ENCODE assay signal across 10 cellular contexts in the genomic region with DNA sequence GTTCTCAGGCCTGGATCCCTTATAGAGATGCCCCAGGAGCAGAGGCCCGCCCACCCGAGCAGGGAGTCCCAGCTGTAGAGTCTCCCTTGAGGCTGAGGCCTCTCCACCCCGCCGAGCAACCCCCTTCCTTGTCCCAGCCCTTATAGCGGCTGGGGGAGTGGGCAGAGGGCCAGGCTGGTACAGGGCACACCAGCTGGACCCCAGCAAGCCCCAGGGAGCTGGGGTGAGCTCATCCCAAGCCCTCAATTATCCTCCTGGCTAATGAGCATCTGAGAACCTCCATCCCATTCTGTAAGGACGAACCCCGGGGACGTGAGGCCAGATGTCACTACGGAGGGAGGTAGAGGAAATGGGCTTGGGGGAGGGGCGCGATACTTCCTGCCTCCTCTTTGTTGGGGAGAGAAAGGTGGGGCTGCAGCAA. TPM values are rescaled to one million over a fixed set of nuclear protein-coding genes. Genes with fewer than 3 reads are reported as not detected.
DNase-seq lines count a peak whose midpoint lies in the region; ATAC-seq and TF ChIP-seq lines count a peak whose summit lies in the region.
"Had no signal": no experiment of that assay in that cellular context is flagged by ENCODE, and none has a peak within 500 bp of the region (broad histone marks: within the 10 kb centered on the region; RNA-seq: fewer than 3 reads in every experiment).

No MANE protein-coding gene starts in this region.

- no peak overlapping the region for H3K4me3 Mint-ChIP-seq in nephron

- H3K4me1 Mint-ChIP-seq in nephron, result peaks cover 3% of the 10 kb centered on the region

- H3K36me3 Mint-ChIP-seq in nephron (ENCODE audit: low read depth), result no peaks in the 10 kb centered on the region
- H3K36me3 Mint-ChIP-seq: immature natural killer cell had no signal

- peak overlapping the region; percentile 19 to 23 (median 19) for H3K27ac Mint-ChIP-seq in nephron

- DNase-seq in NCI-H748 (lab: John Stamatoyannopoulos, UW; ENCODE audit: unreplicated experiment) (peak; percentile 2), NCI-H748 treated with DMSO at 0.1 percent for 48 hours (lab: John Stamatoyannopoulos, UW) (no peak), NCI-H1694 (lab: John Stamatoyannopoulos, UW) (peak; percentile 87), upper lobe of right lung (no peak), DMS79 treated with DMSO at 0.1 percent for 48 hours (lab: John Stamatoyannopoulos, UW) (no peak)
- DNase-seq in activated effector memory CD4-positive, alpha-beta T cell treated with anti-CD3 and anti-CD28 coated beads, Interleukin-2, amount 50 U/mL, for 16 hours, result peak; percentile 75
- DNase-seq: immature natural killer cell, pancreas had no signal

- intact Hi-C loops in upper lobe of right lung (cut with DNase I), result no loop called here

- H3K36me3 ChIP-seq in upper lobe of right lung, result no peaks in the 10 kb centered on the region
- H3K36me3 ChIP-seq: pancreas had no signal

- H3K4me1 ChIP-seq in upper lobe of right lung, result peaks cover 14% of the 10 kb centered on the region
- H3K4me1 ChIP-seq: pancreas had no signal

- ATAC-seq in upper lobe of right lung, result no peak
- ATAC-seq in GM19328 (IDR thresholded peaks at IDR 0.05; ENCODE audit: unreplicated experiment), result no peak
- ATAC-seq: pancreas had no signal

- H3K27ac ChIP-seq in upper lobe of right lung, result no peak overlapping the region
- H3K27ac ChIP-seq: pancreas had no signal

- H3K27me3 ChIP-seq in upper lobe of right lung, result no peaks in the 10 kb centered on the region
- H3K27me3 ChIP-seq: pancreas had no signal

- no peak for TF ChIP-seq CTCF in nephron (IDR thresholded peaks at IDR 0.05; ENCODE audit: unreplicated experiment in 3 of 3)
- TF ChIP-seq CTCF in upper lobe of right lung (IDR thresholded peaks at IDR 0.05), result no peak

- H3K9me3 ChIP-seq in upper lobe of right lung, result no peaks in the 10 kb centered on the region
- H3K9me3 ChIP-seq: pancreas had no signal

- H3K9me3 Mint-ChIP-seq in nephron, result no peaks in the 10 kb centered on the region
- H3K9me3 Mint-ChIP-seq: immature natural killer cell had no signal

- no peak overlapping the region for H3K4me3 ChIP-seq in upper lobe of right lung
- H3K4me3 ChIP-seq: pancreas had no signal

- H3K27me3 Mint-ChIP-seq in nephron (ENCODE audit: low read depth), result no peaks in the 10 kb centered on the region

RNA-seq across cellular contexts. Expression of gene SNN, which starts 3.2 kb away (rescaled TPM):
- 31.1 TPM for total RNA-seq in upper lobe of right lung

Comparison
In these comparisons a context has a peak if more than half of its experiments do, and no peak if none do; other contexts are left out.
1. DNase-seq: peak in NCI-H748 (single experiment), NCI-H1694 (single experiment) and activated effector memory CD4-positive, alpha-beta T cell treated with anti-CD3 and anti-CD28 coated beads, Interleukin-2, amount 50 U/mL, for 16 hours (single experiment); none in NCI-H748 treated with DMSO at 0.1 percent for 48 hours (single experiment), upper lobe of right lung (single experiment) and DMS79 treated with DMSO at 0.1 percent for 48 hours (single experiment).